ENCODE assay signal across 12 cellular contexts in genomic region chr14:100019156-100019882, GRCh38. TPM values are rescaled to one million over a fixed set of nuclear protein-coding genes. Genes with fewer than 3 reads are reported as not detected.
DNase-seq lines count a peak whose midpoint lies in the region; ATAC-seq and TF ChIP-seq lines count a peak whose summit lies in the region.
"Had no signal": no experiment of that assay in that cellular context is flagged by ENCODE, and none has a peak within 500 bp of the region (broad histone marks: within the 10 kb centered on the region; RNA-seq: fewer than 3 reads in every experiment).

No MANE protein-coding gene starts in this region.

- ATAC-seq in GM21526 (IDR thresholded peaks at IDR 0.05; ENCODE audit: low FRiP score, unreplicated experiment) (no peak), GM19455 (IDR thresholded peaks at IDR 0.05; ENCODE audit: unreplicated experiment) (no peak), HG02885 (IDR thresholded peaks at IDR 0.05; ENCODE audit: poor library complexity, unreplicated experiment) (no peak)
- ATAC-seq: activated T-cell treated with anti-CD3 and anti-CD28 coated beads, Interleukin-2, amount 50 U/mL, for 72 hours had no signal

- TF ChIP-seq CTCF in left ventricle myocardium inferior (IDR thresholded peaks at IDR 0.05; ENCODE audit: borderline replicate concordance): no peak
- no peak for TF ChIP-seq CTCF in osteocyte (IDR thresholded peaks at IDR 0.05)

- H3K4me3 ChIP-seq in left ventricle myocardium inferior: peak overlapping the region; percentile 49
- H3K4me3 ChIP-seq: BLaER1, colonic mucosa had no signal

- peaks cover 69% of the 10 kb centered on the region for H3K4me1 Mint-ChIP-seq in osteocyte (ENCODE audit: unreplicated experiment)

- H3K4me3 Mint-ChIP-seq in osteocyte (ENCODE audit: unreplicated experiment): no peak overlapping the region
- H3K4me3 Mint-ChIP-seq: activated T-cell treated with anti-CD3 and anti-CD28 coated beads, Interleukin-2, amount 50 U/mL, for 72 hours had no signal

- no peaks in the 10 kb centered on the region for H3K27me3 ChIP-seq in left ventricle myocardium inferior (ENCODE audit: low read depth)
- H3K27me3 ChIP-seq: BLaER1, colonic mucosa had no signal

- no peaks in the 10 kb centered on the region for H3K9me3 ChIP-seq in left ventricle myocardium inferior (replicated peaks)
- H3K9me3 ChIP-seq: BLaER1, colonic mucosa had no signal

- peak overlapping the region; percentile 78 for H3K27ac Mint-ChIP-seq in osteocyte (ENCODE audit: unreplicated experiment)
- H3K27ac Mint-ChIP-seq: activated T-cell treated with anti-CD3 and anti-CD28 coated beads, Interleukin-2, amount 50 U/mL, for 72 hours had no signal

- H3K27me3 Mint-ChIP-seq in osteocyte (ENCODE audit: unreplicated experiment): no peaks in the 10 kb centered on the region

- peaks cover 6% of the 10 kb centered on the region for H3K36me3 Mint-ChIP-seq in osteocyte (ENCODE audit: unreplicated experiment)

- intact Hi-C loops in left ventricle myocardium inferior (cut with micrococcal nuclease): no loop called here

- peak overlapping the region; percentile 67 for H3K27ac ChIP-seq in left ventricle myocardium inferior (replicated peaks)
- H3K27ac ChIP-seq: BLaER1, colonic mucosa had no signal

- DNase-seq in ELF-1 (ENCODE audit: low read depth, low spot score) (peak; percentile 52), amniotic epithelial cell (ENCODE audit: low read depth) (peak; percentile 63), left ventricle myocardium inferior (no peak), osteocyte (ENCODE audit: extremely low spot score, unreplicated experiment) (no peak)
- no peak for DNase-seq in stimulated activated CD4-positive, alpha-beta T cell treated with anti-CD3 and anti-CD28 coated beads, Interleukin-12 subunit alpha, Interleukin-12 subunit beta, amount 100 ng/mL, for 4 hours
- DNase-seq: activated T-cell treated with anti-CD3 and anti-CD28 coated beads, Interleukin-2, amount 50 U/mL, for 72 hours; colonic mucosa; NCI-H446 treated with DMSO at 0.1 percent for 48 hours had no signal

- no peaks in the 10 kb centered on the region for H3K9me3 Mint-ChIP-seq in osteocyte (ENCODE audit: unreplicated experiment)
- H3K9me3 Mint-ChIP-seq: activated T-cell treated with anti-CD3 and anti-CD28 coated beads, Interleukin-2, amount 50 U/mL, for 72 hours had no signal

- H3K36me3 ChIP-seq in left ventricle myocardium inferior: no peaks in the 10 kb centered on the region
- H3K36me3 ChIP-seq: colonic mucosa had no signal

- peaks cover 61% of the 10 kb centered on the region for H3K4me1 ChIP-seq in left ventricle myocardium inferior
- H3K4me1 ChIP-seq: colonic mucosa had no signal

RNA-seq across cellular contexts. Expression of gene EVL, which starts 45.9 kb away (rescaled TPM):
- total RNA-seq in left ventricle myocardium inferior: 39.7 TPM
- total RNA-seq in osteocyte: 136 and 157 TPM in 2 replicates

Comparison
In these comparisons a context has a peak if more than half of its experiments do, and no peak if none do; other contexts are left out.
1. DNase-seq: peak in ELF-1 (single experiment) and amniotic epithelial cell (single experiment); none in left ventricle myocardium inferior (single experiment), osteocyte (single experiment) and stimulated activated CD4-positive, alpha-beta T cell treated with anti-CD3 and anti-CD28 coated beads, Interleukin-12 subunit alpha, Interleukin-12 subunit beta, amount 100 ng/mL, for 4 hours (single experiment).